1 cellular context compared by ENCODE assay signal in the genomic region with DNA sequence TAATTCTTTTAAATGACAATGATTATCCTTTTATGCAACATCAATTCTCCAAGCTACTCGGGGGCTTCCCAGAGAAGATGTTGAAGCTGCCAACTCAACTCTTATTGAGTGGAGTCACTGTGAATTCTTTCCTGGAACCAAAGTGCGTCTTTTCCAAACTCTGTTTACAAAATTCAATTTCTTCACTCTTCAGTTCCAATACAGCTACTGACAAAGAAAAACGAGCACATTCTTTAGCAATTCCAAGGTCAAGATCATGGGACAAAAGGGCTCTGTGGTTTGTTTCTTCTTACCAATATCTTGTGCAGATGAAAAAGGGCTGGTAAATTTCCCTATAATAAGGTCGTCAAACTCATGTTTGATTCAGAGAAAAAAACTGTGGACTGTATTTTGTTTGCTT.
TF ChIP-seq lines count a peak whose summit lies in the region.

No MANE protein-coding gene starts in this region.

TF ChIP-seq in H1, 55 proteins besides CTCF, POLR2A, EP300 and RAD21:
- TF ChIP-seq SRF (IDR thresholded peaks at IDR 0.05; ENCODE audit: low read depth, low read length): no peak
- TF ChIP-seq GTF2F1 (IDR thresholded peaks at IDR 0.05; ENCODE audit: borderline replicate concordance, low read depth, low read length): no peak
- no peak for TF ChIP-seq CHD1 (IDR thresholded peaks at IDR 0.05; ENCODE audit: low read depth, low read length)
- TF ChIP-seq BCL11A (IDR thresholded peaks at IDR 0.05; ENCODE audit: low read depth in 2 of 2, low read length in 2 of 2): no peak
- no peak for TF ChIP-seq RNF2 (IDR thresholded peaks at IDR 0.05; ENCODE audit: borderline replicate concordance, low read depth, low read length, missing control alignments, poor library complexity, severe bottlenecking)
- TF ChIP-seq BRCA1 (IDR thresholded peaks at IDR 0.05; ENCODE audit: low read depth, low read length): no peak
- TF ChIP-seq, protein P1, sequence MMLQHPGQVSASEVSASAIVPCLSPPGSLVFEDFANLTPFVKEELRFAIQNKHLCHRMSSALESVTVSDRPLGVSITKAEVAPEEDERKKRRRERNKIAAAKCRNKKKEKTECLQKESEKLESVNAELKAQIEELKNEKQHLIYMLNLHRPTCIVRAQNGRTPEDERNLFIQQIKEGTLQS (IDR thresholded peaks at IDR 0.05; ENCODE audit: insufficient read depth, low read depth, low read length): no peak
- no peak for TF ChIP-seq JUND (IDR thresholded peaks at IDR 0.05; ENCODE audit: low read length)
- no peak for TF ChIP-seq ZNF274 (IDR thresholded peaks at IDR 0.05; ENCODE audit: borderline replicate concordance, extremely low read depth, low read length)
- TF ChIP-seq SIX5 (IDR thresholded peaks at IDR 0.05; ENCODE audit: low read depth, low read length): no peak
- no peak for TF ChIP-seq JUN (IDR thresholded peaks at IDR 0.05; ENCODE audit: low read depth, low read length)
